In the genomic region with DNA sequence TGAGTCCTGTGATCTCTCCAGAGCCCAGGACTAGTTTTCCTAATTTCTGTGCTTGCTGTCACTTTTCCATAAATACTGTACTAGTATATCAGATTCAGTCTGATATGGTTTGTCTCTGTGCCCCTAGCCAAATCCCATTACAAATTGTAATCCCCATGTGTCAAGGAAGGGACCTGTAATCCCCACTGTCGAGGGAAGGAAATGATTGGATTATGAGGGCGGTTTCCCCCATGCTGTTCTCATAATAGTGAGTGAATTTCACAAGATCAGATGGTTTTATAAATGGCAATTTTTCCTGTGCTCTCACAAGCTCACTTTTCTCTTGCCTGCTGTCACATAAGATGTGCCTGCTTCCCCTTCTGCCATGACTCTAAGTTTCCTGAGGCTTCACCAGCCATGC, we compare ENCODE assay signal across 24 cellular contexts.
"Had no signal": no experiment of that assay in that cellular context is flagged by ENCODE, and none has a peak within 500 bp of the region (broad histone marks: within the 10 kb centered on the region; RNA-seq: fewer than 3 reads in every experiment).

No MANE protein-coding gene starts in this region.

- H3K9me2 ChIP-seq: SK-N-SH had no signal

- H3K9ac ChIP-seq: SK-N-SH had no signal

- H3K4me3 ChIP-seq: Peyer's patch, SJCRH30 had no signal

- H3K4me3 Mint-ChIP-seq: activated CD8-positive, alpha-beta T cell treated with anti-CD3 and anti-CD28 coated beads, Interleukin-2, amount 10 ng/mL, durations not matched to agents 7 days and 5 days; activated naive CD4-positive, alpha-beta T cell treated with anti-CD3 and anti-CD28 coated beads, Interleukin-2, amount 50 U/mL, for 24 hours had no signal

- H3K9me3 Mint-ChIP-seq: activated naive CD4-positive, alpha-beta T cell treated with anti-CD3 and anti-CD28 coated beads, Interleukin-2, amount 50 U/mL, for 24 hours had no signal

- H3K9me3 ChIP-seq: Peyer's patch, SJCRH30, SK-N-SH had no signal

- H3K36me3 ChIP-seq: Peyer's patch, SJCRH30 had no signal

- H3K27ac Mint-ChIP-seq: activated CD8-positive, alpha-beta T cell treated with anti-CD3 and anti-CD28 coated beads, Interleukin-2, amount 10 ng/mL, durations not matched to agents 7 days and 5 days; activated naive CD4-positive, alpha-beta T cell treated with anti-CD3 and anti-CD28 coated beads, Interleukin-2, amount 50 U/mL, for 24 hours had no signal

- H3K36me3 Mint-ChIP-seq: activated naive CD4-positive, alpha-beta T cell treated with anti-CD3 and anti-CD28 coated beads, Interleukin-2, amount 50 U/mL, for 24 hours had no signal

- H3K27me3 ChIP-seq: Peyer's patch, SJCRH30 had no signal

- DNase-seq: activated CD4-positive, alpha-beta T cell treated with anti-CD3 and anti-CD28 coated beads for 4 hours; activated CD8-positive, alpha-beta memory T cell treated with anti-CD3 and anti-CD28 coated beads, Interleukin-2, amount 50 U/mL, for 48 hours; activated CD8-positive, alpha-beta T cell treated with anti-CD3 and anti-CD28 coated beads, Interleukin-2, amount 10 ng/mL, durations not matched to agents 7 days and 5 days; activated effector memory CD4-positive, alpha-beta T cell treated with Interleukin-2 at 50 U/mL for 16 hours; activated naive CD4-positive, alpha-beta T cell; activated T-cell treated with anti-CD3 and anti-CD28 coated beads, Interleukin-2, amount 50 U/mL, for 1 hour; aorta; central memory CD4-positive, alpha-beta T cell; KBM-7; NCI-H146; NCI-H187 treated with DMSO at 0.1 percent for 48 hours; NCI-H2081 treated with DMSO at 0.1 percent for 48 hours; NCI-H446; NCI-H774; NK-92 treated with Interleukin-12 subunit alpha and Interleukin-12 subunit beta, amount 100 ng/mL, for 24 hours; Peyer's patch; Right ventricle myocardium superior; SJCRH30; SK-N-SH; T-helper 1 cell had no signal

- FAIRE-seq: bronchial epithelial cell had no signal

- ATAC-seq: activated CD4-positive, CD25-positive, alpha-beta regulatory T cell treated with anti-CD3 and anti-CD28 coated beads, Interleukin-2, amount 50 U/mL, for 24 hours; activated CD8-positive, alpha-beta T cell treated with anti-CD3 and anti-CD28 coated beads, Interleukin-2, amount 10 ng/mL, durations not matched to agents 7 days and 5 days had no signal

- H3K27ac ChIP-seq: Peyer's patch, RWPE1, SJCRH30 had no signal

- H3K4me2 ChIP-seq: SK-N-SH had no signal

- H3K27me3 Mint-ChIP-seq: activated naive CD4-positive, alpha-beta T cell treated with anti-CD3 and anti-CD28 coated beads, Interleukin-2, amount 50 U/mL, for 24 hours had no signal
